In genomic region chr7:74199551-74200355, GRCh38 we compare ENCODE assay signal across 11 cellular contexts. TPM values are rescaled to one million over a fixed set of nuclear protein-coding genes. Genes with fewer than 3 reads are reported as not detected.
DNase-seq lines count a peak whose midpoint lies in the region; ATAC-seq and TF ChIP-seq lines count a peak whose summit lies in the region.
"Had no signal": no experiment of that assay in that cellular context is flagged by ENCODE, and none has a peak within 500 bp of the region (broad histone marks: within the 10 kb centered on the region; RNA-seq: fewer than 3 reads in every experiment).

No MANE protein-coding gene starts in this region.

- in situ Hi-C loops in G401 (cut with HindIII; ENCODE audit: low sequenced_read_pairs): no loop called here

- peaks cover 4% of the 10 kb centered on the region for H3K79me2 ChIP-seq in HCT116 (ENCODE audit: insufficient read depth, low read length)

- RAD21 ChIA-PET in HCT116 (lab: Charles Lee; ENCODE audit: low non-redundant PET in 1 of 2, low total read pairs in 2 of 2, uncharacterized antibody in 2 of 2, unreplicated experiment in 2 of 2): interaction anchor here in 1 of 2 experiments (2.0 kb wide), 1 partner anchor 173 kb away, joined by 5 read pairs; no protein-coding TSS in a partner anchor

- H3K36me3 Mint-ChIP-seq in T-helper 17 cell (ENCODE audit: low read depth): peaks cover 2% of the 10 kb centered on the region
- peaks cover 63% of the 10 kb centered on the region for H3K36me3 Mint-ChIP-seq in stimulated activated effector memory CD8-positive, alpha-beta T cell treated with anti-CD3 and anti-CD28 coated beads, Interleukin-12 subunit alpha, Interleukin-12 subunit beta, amount 100 ng/mL, for 72 hours

- peak overlapping the region; percentile 2; the same call in 1 of the 2 replicates for H3K27ac ChIP-seq in 22Rv1
- H3K27ac ChIP-seq in HCT116 (ENCODE audit: low read depth, low read length): peak overlapping the region; percentile 95
- H3K27ac ChIP-seq in ascending aorta: no peak overlapping the region
- H3K27ac ChIP-seq: pancreas had no signal

- no peaks in the 10 kb centered on the region for H4K20me1 ChIP-seq in HCT116 (ENCODE audit: insufficient read depth)

- POLR2A ChIA-PET in HCT116 (lab: Charles Lee): interaction anchor here (1.0 to 2.0 kb wide), 2 partner anchors 10 to 20 kb away, joined by 4 to 6 read pairs; partner anchors contain the start of gene LAT2

- H3K36me3 ChIP-seq in HCT116 (ENCODE audit: control insufficient read depth in 1 of 2, insufficient read depth in 2 of 2, low read length in 2 of 2) (peaks cover 3 to 7% of the 10 kb centered on the region in 2 experiments), ascending aorta (peaks cover 14 to 27% of the 10 kb centered on the region in 2 donors)

- ATAC-seq in HCT116 (peak; percentile 80), T-helper 17 cell (no peak)
- no peak for ATAC-seq in stimulated activated effector memory CD8-positive, alpha-beta T cell treated with anti-CD3 and anti-CD28 coated beads, Interleukin-12 subunit alpha, Interleukin-12 subunit beta, amount 100 ng/mL, for 72 hours
- ATAC-seq: pancreas, T-cell had no signal

- H3K9ac ChIP-seq in HCT116 (ENCODE audit: low read length): peak overlapping the region; percentile 66

- peak overlapping the region; percentile 75 for H3K4me2 ChIP-seq in HCT116 (ENCODE audit: low read length)

- no peaks in the 10 kb centered on the region for H3K9me2 ChIP-seq in HCT116 (ENCODE audit: insufficient read depth)

- H3K27me3 ChIP-seq in HCT116 (ENCODE audit: insufficient read depth, low read length) (no peaks in the 10 kb centered on the region), ascending aorta (no peaks in the 10 kb centered on the region)
- H3K27me3 ChIP-seq: pancreas had no signal

- peaks cover 43 to 53% of the 10 kb centered on the region in 2 experiments for H3K4me1 ChIP-seq in HCT116 (ENCODE audit: control insufficient read depth in 1 of 2, insufficient read depth in 2 of 2, low read length in 2 of 2)
- H3K4me1 ChIP-seq in ascending aorta: no peaks in the 10 kb centered on the region
- H3K4me1 ChIP-seq: pancreas had no signal

- no peak overlapping the region for H2AFZ ChIP-seq in HCT116 (ENCODE audit: low read depth, low read length, poor library complexity, severe bottlenecking)

- BruUV-seq in HCT116 (replicated peaks; lab: Mats Ljungman, UMichigan): no TSS peak

- TF ChIP-seq CTCF in 22Rv1 (IDR thresholded peaks at IDR 0.05) (no peak), HCT116 (IDR thresholded peaks at IDR 0.05 in 2 of 3, conservative IDR thresholded peaks at IDR 0.05 in 1 of 3; ENCODE audit: borderline replicate concordance in 1 of 3, insufficient read depth in 1 of 3, low read depth in 2 of 3, low read length in 2 of 3) (no peak), ascending aorta (IDR thresholded peaks at IDR 0.05) (no peak)

- H3K4me3 ChIP-seq in HCT116 (replicated peaks in 1 of 2; ENCODE audit: low read depth in 1 of 2, low read length in 2 of 2): peak overlapping the region in 1 of 2 experiments; percentile 38; a peak in 2 of 4 replicates
- no peak overlapping the region for H3K4me3 ChIP-seq in ascending aorta
- H3K4me3 ChIP-seq: pancreas had no signal

- H3K27ac Mint-ChIP-seq in T-helper 17 cell: peak overlapping the region; percentile 78
- no peak overlapping the region for H3K27ac Mint-ChIP-seq in stimulated activated effector memory CD8-positive, alpha-beta T cell treated with anti-CD3 and anti-CD28 coated beads, Interleukin-12 subunit alpha, Interleukin-12 subunit beta, amount 100 ng/mL, for 72 hours

- TF ChIP-seq POLR2A in HCT116 (IDR thresholded peaks at IDR 0.05; ENCODE audit: borderline replicate concordance, extremely low read depth, insufficient read depth, insufficient read length): no peak

- no peaks in the 10 kb centered on the region for H3K27me3 Mint-ChIP-seq in T-helper 17 cell

- H3K4me3 Mint-ChIP-seq in T-helper 17 cell: no peak overlapping the region
- no peak overlapping the region for H3K4me3 Mint-ChIP-seq in stimulated activated effector memory CD8-positive, alpha-beta T cell treated with anti-CD3 and anti-CD28 coated beads, Interleukin-12 subunit alpha, Interleukin-12 subunit beta, amount 100 ng/mL, for 72 hours
- H3K4me3 Mint-ChIP-seq: T-cell had no signal

- H3K9me3 ChIP-seq in HCT116 (ENCODE audit: control insufficient read depth in 1 of 2, insufficient read depth in 1 of 2, low read depth in 1 of 2, low read length in 2 of 2) (no peaks in the 10 kb centered on the region), T-helper 17 cell (ENCODE audit: control insufficient read depth, low read length, poor library complexity, severe bottlenecking) (no peaks in the 10 kb centered on the region), ascending aorta (no peaks in the 10 kb centered on the region)
- H3K9me3 ChIP-seq: pancreas had no signal

- no peak for TF ChIP-seq RAD21 in HCT116 (IDR thresholded peaks at IDR 0.05; ENCODE audit: low read depth)

- peak; percentile 78 for DNase-seq in HCT116 (ENCODE audit: low read depth, low spot score)
- no peak for DNase-seq in T-helper 17 cell
- DNase-seq in iris pigment epithelial cell (ENCODE audit: low read depth): peak; percentile 72
- DNase-seq in NCI-H524 treated with DMSO at 0.1 percent for 48 hours (lab: John Stamatoyannopoulos, UW): no peak
- no peak for DNase-seq in G401 (ENCODE audit: low spot score)
- no peak for DNase-seq in ascending aorta (ENCODE audit: low spot score in 2 of 2)
- no peak for DNase-seq in stimulated activated effector memory CD8-positive, alpha-beta T cell treated with anti-CD3 and anti-CD28 coated beads, Interleukin-12 subunit alpha, Interleukin-12 subunit beta, amount 100 ng/mL, for 72 hours (ENCODE audit: low spot score in 2 of 2)
- DNase-seq: NCI-H146, T-cell had no signal

- H3K4me1 Mint-ChIP-seq in T-helper 17 cell: peaks cover 12% of the 10 kb centered on the region
- peaks cover 5% of the 10 kb centered on the region for H3K4me1 Mint-ChIP-seq in stimulated activated effector memory CD8-positive, alpha-beta T cell treated with anti-CD3 and anti-CD28 coated beads, Interleukin-12 subunit alpha, Interleukin-12 subunit beta, amount 100 ng/mL, for 72 hours

- no peaks in the 10 kb centered on the region for H3K9me3 Mint-ChIP-seq in stimulated activated effector memory CD8-positive, alpha-beta T cell treated with anti-CD3 and anti-CD28 coated beads, Interleukin-12 subunit alpha, Interleukin-12 subunit beta, amount 100 ng/mL, for 72 hours
- H3K9me3 Mint-ChIP-seq: T-cell had no signal

- intact Hi-C loops in HCT116 (cut with micrococcal nuclease): loop anchor here (2.0 to 5.0 kb wide), 2 partner anchors 131 to 147 kb away; no protein-coding TSS in a partner anchor
- intact Hi-C loops in ascending aorta (cut with DNase I): no loop called here

- CTCF ChIA-PET in HCT116 (lab: Charles Lee): interaction anchor here (0.6 to 2.6 kb wide), 7 partner anchors 7 to 201 kb away, joined by 3 to 19 read pairs (median 5); partner anchors contain the start of gene LAT2

TF ChIP-seq in HCT116, 20 proteins besides CTCF, POLR2A, EP300 and RAD21 (continues in another document):
- TF ChIP-seq SRF (IDR thresholded peaks at IDR 0.05; ENCODE audit: low read depth): no peak
- TF ChIP-seq ELF1 (IDR thresholded peaks at IDR 0.05; ENCODE audit: borderline replicate concordance, low read depth): no peak
- TF ChIP-seq SP1 (IDR thresholded peaks at IDR 0.05; ENCODE audit: low read depth): peak; percentile 65; the same call in 1 of the 2 replicates
- TF ChIP-seq TCF7L2 (IDR thresholded peaks at IDR 0.05; ENCODE audit: borderline replicate concordance, extremely low read depth, insufficient read depth, insufficient read length): no peak
- no peak for TF ChIP-seq SIN3A (IDR thresholded peaks at IDR 0.05; ENCODE audit: low read depth)
- TF ChIP-seq, protein P1, sequence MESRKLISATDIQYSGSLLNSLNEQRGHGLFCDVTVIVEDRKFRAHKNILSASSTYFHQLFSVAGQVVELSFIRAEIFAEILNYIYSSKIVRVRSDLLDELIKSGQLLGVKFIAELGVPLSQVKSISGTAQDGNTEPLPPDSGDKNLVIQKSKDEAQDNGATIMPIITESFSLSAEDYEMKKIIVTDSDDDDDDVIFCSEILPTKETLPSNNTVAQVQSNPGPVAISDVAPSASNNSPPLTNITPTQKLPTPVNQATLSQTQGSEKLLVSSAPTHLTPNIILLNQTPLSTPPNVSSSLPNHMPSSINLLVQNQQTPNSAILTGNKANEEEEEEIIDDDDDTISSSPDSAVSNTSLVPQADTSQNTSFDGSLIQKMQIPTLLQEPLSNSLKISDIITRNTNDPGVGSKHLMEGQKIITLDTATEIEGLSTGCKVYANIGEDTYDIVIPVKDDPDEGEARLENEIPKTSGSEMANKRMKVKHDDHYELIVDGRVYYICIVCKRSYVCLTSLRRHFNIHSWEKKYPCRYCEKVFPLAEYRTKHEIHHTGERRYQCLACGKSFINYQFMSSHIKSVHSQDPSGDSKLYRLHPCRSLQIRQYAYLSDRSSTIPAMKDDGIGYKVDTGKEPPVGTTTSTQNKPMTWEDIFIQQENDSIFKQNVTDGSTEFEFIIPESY (IDR thresholded peaks at IDR 0.05; ENCODE audit: extremely low read depth, insufficient replicate concordance, low read length): no peak

RNA-seq across cellular contexts. Expression of gene LAT2, which starts 10.1 kb away (rescaled TPM):
- 9.4 TPM for total RNA-seq in HCT116 (2021; ENCODE audit: unreplicated experiment)
- polyA plus RNA-seq in HCT116 (2012): 19.4 and 22.7 TPM in 2 replicates
- 1 to 10 TPM; 2.2 to 8.6 TPM for total RNA-seq in T-helper 17 cell
- total RNA-seq in G401 (2014; rRNA removed; shearing (Covaris generic)): not detected in 2 replicates
- total RNA-seq in ascending aorta: 1.5 TPM

RNA-seq across cellular contexts. Expression of gene EIF4H, which starts 25.6 kb away (rescaled TPM):
- total RNA-seq in HCT116 (2021; ENCODE audit: unreplicated experiment) (384 TPM), T-helper 17 cell (100 to 1,000 TPM; 242 to 255 TPM), ascending aorta (150 TPM)
- 300 and 343 TPM in 2 replicates for polyA plus RNA-seq in HCT116 (2012)
- 404 and 445 TPM in 2 replicates for total RNA-seq in G401 (2014; rRNA removed; shearing (Covaris generic))

RNA-seq across cellular contexts. Expression of gene RFC2, which starts 54.4 kb away (rescaled TPM):
- total RNA-seq in HCT116 (2021; ENCODE audit: unreplicated experiment): 75.6 TPM
- polyA plus RNA-seq in HCT116 (2012): 47.8 and 57.6 TPM in 2 replicates
- total RNA-seq in T-helper 17 cell: 10 to 100 TPM in 1 of 2 donors, 1 to 10 TPM in 1; 9.5 to 12.4 TPM
- total RNA-seq in G401 (2014; rRNA removed; shearing (Covaris generic)): 40.6 and 47.9 TPM in 2 replicates
- 37.7 TPM for total RNA-seq in ascending aorta

Comparison
In these comparisons a context has a peak if more than half of its experiments do, and no peak if none do; other contexts are left out.
1. H3K27ac ChIP-seq: peak in 22Rv1 (single experiment) and HCT116 (single experiment); none in ascending aorta (0 of 2).
2. DNase-seq: peak in HCT116 (single experiment) and iris pigment epithelial cell (single experiment); none in T-helper 17 cell (0 of 3), NCI-H524 treated with DMSO at 0.1 percent for 48 hours (single experiment), G401 (single experiment), ascending aorta (0 of 2) and stimulated activated effector memory CD8-positive, alpha-beta T cell treated with anti-CD3 and anti-CD28 coated beads, Interleukin-12 subunit alpha, Interleukin-12 subunit beta, amount 100 ng/mL, for 72 hours (0 of 2).